In the genomic region with DNA sequence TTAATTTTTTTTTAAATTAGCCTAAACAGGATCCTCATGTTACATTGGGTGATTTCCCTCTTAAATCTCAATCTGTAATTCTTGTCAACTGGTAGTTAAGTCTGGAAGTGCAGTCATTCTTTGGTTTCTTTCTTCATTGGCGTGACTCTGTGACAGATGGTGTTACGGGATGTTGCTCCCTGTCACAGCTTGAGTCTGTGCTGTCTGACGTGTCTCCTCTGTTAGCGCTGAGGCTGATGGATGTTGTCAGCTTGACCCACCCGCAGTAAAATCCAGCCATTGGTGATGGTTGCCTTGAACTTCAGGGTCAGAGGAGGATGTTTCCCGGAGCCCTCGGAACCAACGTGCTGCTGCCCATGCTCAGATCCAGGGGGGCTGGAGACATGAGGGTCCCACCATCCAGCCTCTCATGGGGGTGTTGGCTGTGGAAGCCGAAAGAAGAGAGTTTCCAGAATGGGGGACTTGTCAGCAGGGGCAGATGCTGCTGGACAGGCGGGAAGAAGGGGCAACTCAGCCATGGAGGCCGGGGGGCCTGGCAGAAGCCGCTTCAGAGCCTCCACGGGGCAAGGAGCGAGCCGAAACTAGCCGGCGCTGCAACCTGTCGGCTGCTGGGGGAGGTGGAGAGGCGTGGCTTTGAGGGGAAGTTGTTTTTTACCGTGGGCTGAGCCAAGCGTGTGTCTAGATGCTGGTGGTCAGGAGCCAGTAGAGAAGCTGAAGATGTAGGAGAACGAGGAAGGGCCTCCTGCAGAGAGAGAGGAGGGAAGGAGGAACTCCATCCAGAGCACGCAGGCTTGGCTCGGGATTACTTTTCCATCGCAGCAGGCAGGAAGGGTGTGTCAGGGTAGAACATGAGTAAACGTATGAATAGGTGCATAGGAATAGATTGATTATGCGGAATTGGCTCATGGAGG, we compare ENCODE assay signal across 9 cellular contexts. TPM values are rescaled to one million over a fixed set of nuclear protein-coding genes. Genes with fewer than 3 reads are reported as not detected.
A peak's percentile ranks its signal among the peaks of the same experiment; 100 is the strongest.
DNase-seq lines count a peak whose midpoint lies in the region; ATAC-seq and TF ChIP-seq lines count a peak whose summit lies in the region.
"Had no signal": no experiment of that assay in that cellular context is flagged by ENCODE, and none has a peak within 500 bp of the region (broad histone marks: within the 10 kb centered on the region; RNA-seq: fewer than 3 reads in every experiment).

No MANE protein-coding gene starts in this region.

- H3K4me2 ChIP-seq in osteoblast (ENCODE audit: insufficient read depth, low read length) = no peak overlapping the region

- no peak overlapping the region for H3K4me3 ChIP-seq in duodenal mucosa (ENCODE audit: low read depth in 1 of 2, low read length in 2 of 2)
- no peak overlapping the region for H3K4me3 ChIP-seq in osteoblast (ENCODE audit: insufficient read depth, low read length)
- H3K4me3 ChIP-seq: SK-N-MC had no signal

- H4K20me1 ChIP-seq in osteoblast (ENCODE audit: insufficient read depth, low read length) = peaks cover 14% of the 10 kb centered on the region

- H3K79me2 ChIP-seq in osteoblast (ENCODE audit: insufficient read depth, low read length) = peaks cover 84% of the 10 kb centered on the region

- DNase-seq in DMS 273 (lab: John Stamatoyannopoulos, UW; ENCODE audit: unreplicated experiment) (peak; percentile 79), NCI-H2171 treated with DMSO at 0.1 percent for 48 hours (lab: John Stamatoyannopoulos, UW) (peak; percentile 92), osteoblast (ENCODE audit: insufficient read length, low spot score, missing footprints) (peak; percentile 42), NCI-H2081 treated with DMSO at 0.1 percent for 48 hours (lab: John Stamatoyannopoulos, UW) (no peak), amniotic stem cell (lab: John Stamatoyannopoulos, UW) (no peak)

- peak overlapping the region; percentile 3 for H3K27ac ChIP-seq in duodenal mucosa (ENCODE audit: low read depth, low read length)
- H3K27ac ChIP-seq in osteoblast (ENCODE audit: low read depth, low read length) = no peak overlapping the region
- H3K27ac ChIP-seq: SK-N-MC had no signal

- peaks cover 19 to 20% of the 10 kb centered on the region in 2 donors for H3K4me1 ChIP-seq in duodenal mucosa (ENCODE audit: control insufficient read depth in 1 of 2, insufficient read depth in 2 of 2, low read length in 2 of 2)
- H3K4me1 ChIP-seq in osteoblast (ENCODE audit: insufficient read depth, low read length) = peaks cover 20% of the 10 kb centered on the region

- H3K36me3 ChIP-seq in duodenal mucosa (ENCODE audit: control insufficient read depth in 1 of 2, insufficient read depth in 2 of 2, low read length in 2 of 2) (peaks cover 27 to 46% of the 10 kb centered on the region in 2 donors), osteoblast (ENCODE audit: insufficient read depth, low read length) (peaks cover 18% of the 10 kb centered on the region)

- H3K27me3 ChIP-seq in duodenal mucosa (ENCODE audit: control insufficient read depth in 1 of 2, insufficient read depth in 2 of 2, low read length in 2 of 2) (no peaks in the 10 kb centered on the region), osteoblast (ENCODE audit: insufficient read depth, low read length) (no peaks in the 10 kb centered on the region)

- H3K9ac ChIP-seq in duodenal mucosa (ENCODE audit: low read depth in 1 of 2, low read length in 2 of 2) = peak overlapping the region; percentile 3 to 7

- no peak for TF ChIP-seq CTCF in osteoblast (IDR thresholded peaks at IDR 0.05; ENCODE audit: extremely low read depth, low read depth, low read length)

- H2AFZ ChIP-seq in osteoblast (ENCODE audit: low read length) = no peak overlapping the region

- ATAC-seq in HG02642 (IDR thresholded peaks at IDR 0.05; ENCODE audit: poor library complexity, unreplicated experiment) = no peak
- no peak for ATAC-seq in GM18520 (IDR thresholded peaks at IDR 0.05; ENCODE audit: unreplicated experiment)

- no peaks in the 10 kb centered on the region for H3K9me3 ChIP-seq in duodenal mucosa (ENCODE audit: control insufficient read depth in 1 of 2, low read length in 2 of 2)
- no peaks in the 10 kb centered on the region for H3K9me3 ChIP-seq in osteoblast (ENCODE audit: low read depth, low read length)

RNA-seq across cellular contexts. Expression of a gene that starts 3.5 kb away (rescaled TPM):
- total RNA-seq in osteoblast = 109 and 126 TPM in 2 replicates

RNA-seq across cellular contexts. Expression of a gene that starts 40.6 kb away (rescaled TPM):
- 17.7 and 18.9 TPM in 2 replicates for total RNA-seq in osteoblast

Comparison
In these comparisons a context has a peak if more than half of its experiments do, and no peak if none do; other contexts are left out.
1. DNase-seq: peak in DMS 273 (single experiment), NCI-H2171 treated with DMSO at 0.1 percent for 48 hours (single experiment) and osteoblast (single experiment); none in NCI-H2081 treated with DMSO at 0.1 percent for 48 hours (single experiment) and amniotic stem cell (single experiment).